ENCODE assay signal across 8 cellular contexts in the genomic region with DNA sequence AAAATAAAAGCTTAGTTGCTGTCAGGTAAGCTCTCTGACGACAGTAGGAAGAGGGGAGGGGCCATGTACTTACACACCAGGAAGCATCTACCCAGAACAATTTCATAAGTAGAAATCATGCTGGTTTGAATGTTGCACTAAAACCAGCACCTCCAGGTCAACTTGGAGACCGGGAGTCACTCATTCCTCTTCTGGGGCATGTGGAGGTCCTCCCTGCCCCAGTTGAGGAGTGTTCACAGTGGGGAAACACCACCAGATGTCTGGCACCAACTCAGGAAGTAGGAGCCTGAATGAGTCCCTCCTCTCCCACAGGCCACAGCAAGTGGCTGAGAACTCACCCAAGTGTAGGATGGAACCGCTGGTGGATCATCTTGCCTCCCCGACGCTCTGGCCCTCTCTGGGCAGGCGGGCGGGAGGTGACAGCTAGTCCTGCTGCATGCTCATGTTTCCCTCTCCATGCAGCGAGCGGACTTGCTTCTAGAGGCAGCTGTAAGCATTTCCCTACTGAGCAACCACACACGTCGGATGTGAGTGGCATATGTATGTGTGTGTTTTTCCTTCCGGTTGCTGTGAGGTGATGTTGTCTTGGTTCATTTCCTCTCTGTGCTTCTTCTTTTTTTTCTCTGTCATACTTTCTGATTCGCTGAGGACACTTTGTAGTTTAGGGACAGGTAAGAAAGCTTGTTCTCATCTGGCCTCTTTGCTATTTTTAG.
DNase-seq lines count a peak whose midpoint lies in the region; ATAC-seq and TF ChIP-seq lines count a peak whose summit lies in the region.

No MANE protein-coding gene starts in this region.

- peak; percentile 43 for TF ChIP-seq POLR2A in right lobe of liver (IDR thresholded peaks at IDR 0.05)

- peak overlapping the region; percentile 73 for H3K9ac ChIP-seq in MM.1S (ENCODE audit: low read length)

- H3K4me3 Mint-ChIP-seq in stimulated activated memory B cell treated with anti-CD40 and anti-IgM and Interleukin-4, amounts not matched to agents 10 μg/mL and 1 μg/mL and 100 μg/mL, for 72 hours = peak overlapping the region; percentile 90

- peaks cover 11% of the 10 kb centered on the region for H3K36me3 Mint-ChIP-seq in stimulated activated memory B cell treated with anti-CD40 and anti-IgM and Interleukin-4, amounts not matched to agents 10 μg/mL and 1 μg/mL and 100 μg/mL, for 72 hours

- peak; percentile 88 for DNase-seq in MM.1S
- DNase-seq in activated T-cell treated with anti-CD3 and anti-CD28 coated beads for 48 hours (ENCODE audit: low read depth) = peak; percentile 39
- no peak for DNase-seq in right lobe of liver
- no peak for DNase-seq in NCI-H1694 (lab: John Stamatoyannopoulos, UW)
- DNase-seq in COR-L47 (lab: John Stamatoyannopoulos, UW) = no peak

- intact Hi-C loops in right lobe of liver (cut with DNase I) = no loop called here

- WGBS in right lobe of liver (ENCODE audit: insufficient coverage, low coverage, low lambda C conversion rate, missing lambda C conversion rate) = 39% methylated on average over 3 of the region's 13 CpGs

- H3K9me3 Mint-ChIP-seq in stimulated activated memory B cell treated with anti-CD40 and anti-IgM and Interleukin-4, amounts not matched to agents 10 μg/mL and 1 μg/mL and 100 μg/mL, for 72 hours = no peaks in the 10 kb centered on the region

- peaks cover 43% of the 10 kb centered on the region for H3K4me1 ChIP-seq in DOHH2 (ENCODE audit: control insufficient read depth, low read length)
- H3K4me1 ChIP-seq in MM.1S (ENCODE audit: low read length) = peaks cover 43% of the 10 kb centered on the region
- H3K4me1 ChIP-seq in right lobe of liver = no peaks in the 10 kb centered on the region

- ATAC-seq in GM21528 (IDR thresholded peaks at IDR 0.05; ENCODE audit: low FRiP score, unreplicated experiment) (peak; percentile 90), right lobe of liver (peak; percentile 69 to 83 (median 70))
- peak; percentile 96 for ATAC-seq in stimulated activated memory B cell treated with anti-CD40 and anti-IgM and Interleukin-4, amounts not matched to agents 10 μg/mL and 1 μg/mL and 100 μg/mL, for 72 hours

- H3K27me3 ChIP-seq in DOHH2 (ENCODE audit: control insufficient read depth, low read length) (no peaks in the 10 kb centered on the region), MM.1S (replicated peaks; ENCODE audit: insufficient read depth, low read length) (no peaks in the 10 kb centered on the region), right lobe of liver (no peaks in the 10 kb centered on the region)

- no peaks in the 10 kb centered on the region for H3K27me3 Mint-ChIP-seq in stimulated activated memory B cell treated with anti-CD40 and anti-IgM and Interleukin-4, amounts not matched to agents 10 μg/mL and 1 μg/mL and 100 μg/mL, for 72 hours

- H3K9me3 ChIP-seq in DOHH2 (ENCODE audit: control insufficient read depth, insufficient read depth, low read length) = no peaks in the 10 kb centered on the region
- no peaks in the 10 kb centered on the region for H3K9me3 ChIP-seq in MM.1S (replicated peaks; ENCODE audit: insufficient read depth, low read length)
- no peaks in the 10 kb centered on the region for H3K9me3 ChIP-seq in right lobe of liver

- H3K36me3 ChIP-seq in DOHH2 (ENCODE audit: control insufficient read depth, low read length) (no peaks in the 10 kb centered on the region), MM.1S (replicated peaks; ENCODE audit: insufficient read depth, low read length) (no peaks in the 10 kb centered on the region), right lobe of liver (no peaks in the 10 kb centered on the region)

- H3K27ac ChIP-seq in DOHH2 (ENCODE audit: low read depth, low read length) = peak overlapping the region; percentile 67
- H3K27ac ChIP-seq in MM.1S (ENCODE audit: low read length) = peak overlapping the region; percentile 90
- peak overlapping the region; percentile 28 to 39 (median 30) for H3K27ac ChIP-seq in right lobe of liver

- no peaks in the 10 kb centered on the region for H3K9me2 ChIP-seq in DOHH2 (replicated peaks; ENCODE audit: control insufficient read depth, low read length)
- no peaks in the 10 kb centered on the region for H3K9me2 ChIP-seq in MM.1S (replicated peaks; ENCODE audit: insufficient read depth, low read length)

- H3K27ac Mint-ChIP-seq in stimulated activated memory B cell treated with anti-CD40 and anti-IgM and Interleukin-4, amounts not matched to agents 10 μg/mL and 1 μg/mL and 100 μg/mL, for 72 hours = peak overlapping the region; percentile 93

- peak overlapping the region; percentile 50 for H2AFZ ChIP-seq in MM.1S (ENCODE audit: low read length)

- H3K4me3 ChIP-seq in DOHH2 (ENCODE audit: low read length) = peak overlapping the region; percentile 80
- peak overlapping the region; percentile 70 for H3K4me3 ChIP-seq in MM.1S (ENCODE audit: low read length)
- H3K4me3 ChIP-seq in right lobe of liver = peak overlapping the region in 2 of 3 donors; percentile 18 to 31

- peaks cover 55% of the 10 kb centered on the region for H3K4me1 Mint-ChIP-seq in stimulated activated memory B cell treated with anti-CD40 and anti-IgM and Interleukin-4, amounts not matched to agents 10 μg/mL and 1 μg/mL and 100 μg/mL, for 72 hours

- H3K79me2 ChIP-seq in DOHH2 (ENCODE audit: control insufficient read depth, low read length) = peaks cover 27% of the 10 kb centered on the region
- H3K79me2 ChIP-seq in MM.1S (ENCODE audit: low read length) = peaks cover 43% of the 10 kb centered on the region

- H4K20me1 ChIP-seq in DOHH2 (ENCODE audit: control insufficient read depth, insufficient read depth, low read depth, low read length) = no peaks in the 10 kb centered on the region
- no peaks in the 10 kb centered on the region for H4K20me1 ChIP-seq in MM.1S (ENCODE audit: insufficient read depth, low read length)

- H3K4me2 ChIP-seq in DOHH2 (ENCODE audit: low read length) (peak overlapping the region; percentile 68), MM.1S (ENCODE audit: low read depth, low read length) (peak overlapping the region; percentile 69)

- TF ChIP-seq CTCF in DOHH2 (IDR thresholded peaks at IDR 0.05; ENCODE audit: low read depth, low read length, poor library complexity, severe bottlenecking) (no peak), MM.1S (IDR thresholded peaks at IDR 0.05; ENCODE audit: low read length) (no peak), right lobe of liver (IDR thresholded peaks at IDR 0.05) (no peak)

- H3F3A ChIP-seq in DOHH2 (ENCODE audit: control insufficient read depth, insufficient read depth) (0 out of 2 replicates have a peak, but pooled peaks cover 3% of the 10 kb centered on the region), MM.1S (ENCODE audit: insufficient read depth, low read length) (peaks cover 31% of the 10 kb centered on the region)

Comparison
In these comparisons a context has a peak if more than half of its experiments do, and no peak if none do; other contexts are left out.
1. H3K27ac ChIP-seq: peak in every context shown above with its lines; median percentile 90 in MM.1S; 67 in DOHH2; 30 in right lobe of liver.
2. H3K4me3 ChIP-seq: peak in every context shown above with its lines; median percentile 80 in DOHH2; 70 in MM.1S; 24 in right lobe of liver.
3. DNase-seq: peak in MM.1S (single experiment) and activated T-cell treated with anti-CD3 and anti-CD28 coated beads for 48 hours (single experiment); none in right lobe of liver (0 of 3), NCI-H1694 (single experiment) and COR-L47 (single experiment).
4. Peak in every context shown above with its lines, with median percentiles within 50 percentile points of each other: ATAC-seq.